ENCODE assay signal across 8 cellular contexts in genomic region chr5:122311888-122312669, GRCh38. TPM values are rescaled to one million over a fixed set of nuclear protein-coding genes. Genes with fewer than 3 reads are reported as not detected.
DNase-seq lines count a peak whose midpoint lies in the region; ATAC-seq, FAIRE-seq and TF ChIP-seq lines count a peak whose summit lies in the region.

TSS of gene SNCAIP (plus strand) at chr5:122312237. CDS start at chr5:122391135, 78,898 bp downstream.

- no peak for TF ChIP-seq POLR2A in H1 (IDR thresholded peaks at IDR 0.05; ENCODE audit: control extremely low read depth in 1 of 2, low read depth in 2 of 2, low read length in 2 of 2)

- CTCF ChIA-PET in H1 (lab: Charles Lee; ENCODE audit: partially characterized antibody): interaction anchor here (0.7 kb wide), 1 partner anchor 18 kb away, joined by 3 read pairs; no protein-coding TSS in a partner anchor

- H3K36me3 ChIP-seq in OCI-LY3 (replicated peaks; ENCODE audit: low read depth, low read length) (peaks cover 10% of the 10 kb centered on the region), H1 (ENCODE audit: control insufficient read depth in 2 of 4, insufficient read depth in 4 of 4, low read length in 3 of 4) (no peaks in the 10 kb centered on the region), lung (ENCODE audit: control insufficient read depth in 2 of 2, insufficient read depth in 2 of 2, low read length in 2 of 2) (no peaks in the 10 kb centered on the region), thymus (ENCODE audit: control insufficient read depth, insufficient read depth) (no peaks in the 10 kb centered on the region)

- H3K9ac ChIP-seq in OCI-LY3 (ENCODE audit: low read length): peak within 1 kb of the TSS; percentile 88
- H3K9ac ChIP-seq in H1 (replicated peaks in 1 of 4; ENCODE audit: extremely low read depth in 1 of 4, low read depth in 3 of 4, low read length in 3 of 4): peak within 1 kb of the TSS; percentile 5 to 74 (median 40); a peak in 6 of 7 replicates

- peak within 1 kb of the TSS; percentile 100 for H3K4me2 ChIP-seq in OCI-LY3 (ENCODE audit: low read length)
- H3K4me2 ChIP-seq in H1 (ENCODE audit: insufficient read depth in 1 of 2, low read depth in 2 of 2, low read length in 2 of 2): peak within 1 kb of the TSS; percentile 88 to 89

- no peak within 1 kb of the TSS for H3K56ac ChIP-seq in H1 (replicated peaks; ENCODE audit: insufficient read length, low read depth, low read length)

- H3K14ac ChIP-seq in H1 (ENCODE audit: insufficient read length): no peak within 1 kb of the TSS

- H4K8ac ChIP-seq in H1 (ENCODE audit: extremely low read depth, insufficient read depth, low read length): peak within 1 kb of the TSS; percentile 29; the same call in 1 of the 2 replicates

- H3K23ac ChIP-seq in H1 (ENCODE audit: insufficient read length): no peak within 1 kb of the TSS

- peak within 1 kb of the TSS; percentile 41 for H3K27ac ChIP-seq in OCI-LY3 (ENCODE audit: low read length)
- no peak within 1 kb of the TSS for H3K27ac ChIP-seq in H1 (ENCODE audit: low read depth, low read length)
- peak within 1 kb of the TSS in 1 of 2 donors; percentile 27 for H3K27ac ChIP-seq in lung (ENCODE audit: low read depth in 1 of 2, low read length in 1 of 2)
- peak within 1 kb of the TSS; percentile 31 for H3K27ac ChIP-seq in thymus (ENCODE audit: low read depth)

- no peak within 1 kb of the TSS for H4K91ac ChIP-seq in H1 (replicated peaks; ENCODE audit: insufficient read length, low read length)

- in situ Hi-C loops in G401 (cut with HindIII; ENCODE audit: low sequenced_read_pairs): no loop called here

- H3K23me2 ChIP-seq in H1 (ENCODE audit: low read depth, low read length): peaks cover 9% of the 10 kb centered on the region

- peaks cover 41% of the 10 kb centered on the region for H3K79me2 ChIP-seq in OCI-LY3 (ENCODE audit: low read length)
- H3K79me2 ChIP-seq in H1 (ENCODE audit: control insufficient read depth in 1 of 2, insufficient read depth in 2 of 2, low read length in 2 of 2): no peaks in the 10 kb centered on the region

- no peak within 1 kb of the TSS for H3K4ac ChIP-seq in H1 (replicated peaks; ENCODE audit: insufficient read length, low read depth, low read length)

- no peak for TF ChIP-seq EP300 in H1 (IDR thresholded peaks at IDR 0.05; ENCODE audit: borderline replicate concordance in 1 of 2, low read depth in 2 of 2, low read length in 2 of 2)

- H2AFZ ChIP-seq in OCI-LY3 (ENCODE audit: low read depth, low read length): peak within 1 kb of the TSS; percentile 69; the same call in 1 of the 2 replicates
- 0 out of 2 replicates have a peak within 1 kb of the TSS, but pooled peaks have one; percentile 57 for H2AFZ ChIP-seq in H1 (ENCODE audit: low read length)

- peak; percentile 58 for DNase-seq in G401 (ENCODE audit: low spot score)
- DNase-seq in H4 (ENCODE audit: low spot score): peak; percentile 25
- peak in 1 of 2 experiments; percentile 81 for DNase-seq in H1 (ENCODE audit: low read depth in 1 of 2, low spot score in 2 of 2)
- DNase-seq in lung (ENCODE audit: low spot score): peak; percentile 32
- DNase-seq in AML-193 (lab: John Stamatoyannopoulos, UW): no peak

- H2BK15ac ChIP-seq in H1 (ENCODE audit: low read length): no peak within 1 kb of the TSS

- ATAC-seq in lung (ENCODE audit: insufficient read depth, low FRiP score): peak; percentile 42
- ATAC-seq in HG03571 (IDR thresholded peaks at IDR 0.05; ENCODE audit: unreplicated experiment): no peak

- H3K79me1 ChIP-seq in H1 (ENCODE audit: low read depth, low read length): 0 out of 2 replicates have a peak, but pooled peaks cover 2% of the 10 kb centered on the region

- H3K27me3 ChIP-seq in OCI-LY3 (ENCODE audit: low read depth, low read length) (no peaks in the 10 kb centered on the region), H1 (replicated peaks in 1 of 4; ENCODE audit: control insufficient read depth in 3 of 4, extremely low read depth in 1 of 4, insufficient read depth in 3 of 4, low read length in 3 of 4) (peaks cover 0 to 21% (median 13%) of the 10 kb centered on the region in 4 experiments; a peak in 5 of 7 replicates), lung (ENCODE audit: control insufficient read depth, insufficient read depth) (no peaks in the 10 kb centered on the region), thymus (ENCODE audit: control insufficient read depth, insufficient read depth) (peaks cover 32% of the 10 kb centered on the region)

- peaks cover 3% of the 10 kb centered on the region; the same call in 1 of the 2 replicates for H3K9me3 ChIP-seq in OCI-LY3 (ENCODE audit: insufficient read depth, low read length)
- H3K9me3 ChIP-seq in H1 (ENCODE audit: insufficient read depth in 2 of 2, low read depth in 1 of 2, low read length in 1 of 2): peaks cover 0 to 2% of the 10 kb centered on the region in 2 experiments; a peak in 1 of 4 replicates
- no peaks in the 10 kb centered on the region for H3K9me3 ChIP-seq in lung (ENCODE audit: control insufficient read depth in 2 of 2, insufficient read depth in 1 of 2, low read length in 1 of 2)
- peaks cover 2% of the 10 kb centered on the region for H3K9me3 ChIP-seq in thymus (ENCODE audit: control insufficient read depth)

- no peak within 1 kb of the TSS for H2AK5ac ChIP-seq in H1 (ENCODE audit: low read depth, low read length)

- H4K20me1 ChIP-seq in OCI-LY3 (ENCODE audit: insufficient read depth, low read length): no peaks in the 10 kb centered on the region
- H4K20me1 ChIP-seq in H1 (replicated peaks in 1 of 2; ENCODE audit: control insufficient read depth in 1 of 2, insufficient read depth in 2 of 2, low read length in 2 of 2): no peaks in the 10 kb centered on the region

- H2BK12ac ChIP-seq in H1 (ENCODE audit: low read depth, low read length): no peak within 1 kb of the TSS

- H2BK20ac ChIP-seq in H1 (ENCODE audit: low read length): no peak within 1 kb of the TSS

- 3% methylated on average over 36 of the region's 91 CpGs; no CpG with 5 or more reads in 1 of the 2 experiments for WGBS in H1 (ENCODE audit: extremely low coverage in 1 of 2, insufficient coverage in 1 of 2, insufficient read length in 1 of 2, insufficient replicate concordance in 2 of 2, low coverage in 1 of 2, low lambda C conversion rate in 2 of 2, missing lambda C conversion rate in 1 of 2), 2 experiments
- WGBS in lung, 2 donors: 1% methylated on average over 59 to 91 of the region's 91 CpGs
- whole genome bisulfite sequencing in thymus: under 1% methylated on average over 91 of the region's 91 CpGs

- no peak for TF ChIP-seq RAD21 in H1 (IDR thresholded peaks at IDR 0.05 in 1 of 2, conservative IDR thresholded peaks at IDR 0.05 in 1 of 2; ENCODE audit: low read depth in 2 of 2, low read length in 2 of 2)

- H3K4me1 ChIP-seq in OCI-LY3 (ENCODE audit: low read length) (peaks cover 38% of the 10 kb centered on the region), H1 (replicated peaks in 1 of 4; ENCODE audit: control insufficient read depth in 3 of 4, insufficient read depth in 4 of 4, low read length in 3 of 4) (peaks cover 0 to 5% (median 3%) of the 10 kb centered on the region in 4 experiments; a peak in 5 of 7 replicates), lung (ENCODE audit: control insufficient read depth in 2 of 2, insufficient read depth in 2 of 2, low read length in 2 of 2) (peaks cover 0 to 6% of the 10 kb centered on the region in 2 donors), thymus (ENCODE audit: control insufficient read depth, insufficient read depth, low read length) (no peaks in the 10 kb centered on the region)

- H3K4me3 ChIP-seq in OCI-LY3 (ENCODE audit: low read length) (peak within 1 kb of the TSS; percentile 97), H1 (ENCODE audit: extremely low read depth in 1 of 4, insufficient read depth in 2 of 4, low read depth in 3 of 4, low read length in 4 of 4) (peak within 1 kb of the TSS; percentile 63 to 84 (median 72)), lung (peak within 1 kb of the TSS; percentile 66), thymus (ENCODE audit: low read length) (peak within 1 kb of the TSS; percentile 39)

- TF ChIP-seq CTCF in OCI-LY3 (IDR thresholded peaks at IDR 0.05; ENCODE audit: low read depth, low read length) (no peak), H1 (IDR thresholded peaks at IDR 0.05; ENCODE audit: control extremely low read depth in 1 of 3, insufficient read depth in 1 of 3, low read depth in 1 of 3, low read length in 3 of 3) (no peak), lung (IDR thresholded peaks at IDR 0.05; ENCODE audit: control extremely low read depth, extremely low read depth) (no peak)

- POLR2A ChIA-PET in H1 (lab: Charles Lee; ENCODE audit: partially characterized antibody): no interaction called here

- H4K5ac ChIP-seq in H1 (ENCODE audit: insufficient read length, low read depth, low read length): no peak within 1 kb of the TSS

- H2BK5ac ChIP-seq in H1 (ENCODE audit: low read depth, low read length): no peak within 1 kb of the TSS; the same call in 1 of the 2 replicates

- H2BK120ac ChIP-seq in H1 (replicated peaks; ENCODE audit: low read depth, low read length): no peak within 1 kb of the TSS

- no peak for FAIRE-seq in H1 (lab: Jason Lieb, UNC)

- H3K18ac ChIP-seq in H1 (ENCODE audit: extremely low read depth, low read length): peak within 1 kb of the TSS; percentile 21; the same call in 1 of the 2 replicates

TF ChIP-seq in H1, 55 proteins besides CTCF, POLR2A, EP300 and RAD21 (continues in another document):
- TF ChIP-seq SIN3A (conservative IDR thresholded peaks at IDR 0.05 in 1 of 2, IDR thresholded peaks at IDR 0.05 in 1 of 2; ENCODE audit: low read depth in 1 of 2, low read length in 2 of 2) (peak in 1 of 2 experiments; percentile 51; a peak in 2 of 4 replicates), CREB1 (IDR thresholded peaks at IDR 0.05) (peak; percentile 41; the same call in 1 of the 2 replicates)

RNA-seq across cellular contexts. Expression of gene SNCAIP, which starts in this region (rescaled TPM):
- not detected in 2 replicates for total RNA-seq in G401 (2014; rRNA removed; shearing (Covaris generic))
- total RNA-seq in H4 (2014; rRNA removed; shearing (Covaris generic)): 0.91 and 1.7 TPM in 2 replicates
- 9.0 and 10.5 TPM in 2 replicates for total RNA-seq in H1 (2021; fragmentation: NEBNext Ultra II Directional; extraction: Animal tissue kit (Norgen Biotek cat#: 25700))
- polyA plus RNA-seq in H1 (2011; rRNA removed): 3.9 and 5.1 TPM in 2 replicates
- polyA plus RNA-seq in H1 (2011; cell fraction: cytosol; rRNA removed): 7.9 TPM
- polyA plus RNA-seq in H1 (2011; cell fraction: nucleus; rRNA removed): 12.1 TPM
- 4.4 to 9.1 TPM (median 8.3 TPM) in 4 replicates for polyA plus RNA-seq in H1 (2012, experiment 1 of 2)
- polyA plus RNA-seq in H1 (2012, experiment 2 of 2): 0.30 TPM
- 6.4 TPM for polyA plus RNA-seq in H1 (2013, experiment 1 of 2)
- polyA plus RNA-seq in H1 (2013, experiment 2 of 2): 6.3 TPM
- 17.5 and 18.6 TPM in 2 replicates for polyA minus RNA-seq in H1 (2011; rRNA and poly(A)+ RNA removed)
- polyA minus RNA-seq in H1 (2011; cell fraction: cytosol; rRNA and poly(A)+ RNA removed): 5.3 TPM
- 21.5 TPM for polyA minus RNA-seq in H1 (2011; cell fraction: nucleus; rRNA and poly(A)+ RNA removed)
- 10 to 100 TPM in 1 of 2 donors, 1 to 10 TPM in 1; 6.5 to 25.7 TPM for total RNA-seq in lung
- 1 to 10 TPM; 1.4 to 3.0 TPM for polyA plus RNA-seq in lung
- polyA plus RNA-seq in thymus: 7.4 TPM

Comparison
In these comparisons a context has a peak if more than half of its experiments do, and no peak if none do; other contexts are left out.
1. Peak in DNase-seq in G401; RNA of the gene not detected or under 1 TPM.
2. DNase-seq: peak in H4 (single experiment) and lung (single experiment); none in AML-193 (0 of 2).
3. H3K4me3 ChIP-seq: peak in every context shown above with its lines; median percentile 97 in OCI-LY3; 72 in H1; 66 in lung; 39 in thymus.